In genomic region chr2:109033171-109033570, GRCh38 we compare ENCODE assay signal across 25 cellular contexts. TPM values are rescaled to one million over a fixed set of nuclear protein-coding genes. Genes with fewer than 3 reads are reported as not detected.
DNase-seq lines count a peak whose midpoint lies in the region; ATAC-seq and TF ChIP-seq lines count a peak whose summit lies in the region.
"Had no signal": no experiment of that assay in that cellular context is flagged by ENCODE, and none has a peak within 500 bp of the region (broad histone marks: within the 10 kb centered on the region; RNA-seq: fewer than 3 reads in every experiment).

No MANE protein-coding gene starts in this region.

- CTCF ChIA-PET in activated naive CD4-positive, alpha-beta T cell treated with anti-CD3 and anti-CD28 coated beads, Interleukin-2, amount 10 ng/mL, durations not matched to agents 7 days and 5 days (lab: Charles Lee) = interaction anchor here (0.8 to 1.6 kb wide), 2 partner anchors 16 to 104 kb away, joined by 3 read pairs; no protein-coding TSS in a partner anchor

- peaks cover 5% of the 10 kb centered on the region for H3K9me3 Mint-ChIP-seq in activated naive CD4-positive, alpha-beta T cell treated with anti-CD3 and anti-CD28 coated beads, Interleukin-2, amount 10 ng/mL, durations not matched to agents 7 days and 5 days

- no peak for TF ChIP-seq POLR2A in Peyer's patch (IDR thresholded peaks at IDR 0.05)

- no peaks in the 10 kb centered on the region for H3K27me3 Mint-ChIP-seq in activated naive CD4-positive, alpha-beta T cell treated with anti-CD3 and anti-CD28 coated beads, Interleukin-2, amount 10 ng/mL, durations not matched to agents 7 days and 5 days

- no peak for DNase-seq in activated naive CD4-positive, alpha-beta T cell treated with anti-CD3 and anti-CD28 coated beads, Interleukin-2, amount 10 ng/mL, durations not matched to agents 7 days and 5 days
- no peak for DNase-seq in activated naive CD4-positive, alpha-beta T cell treated with Interleukin-2 at 50 U/mL for 16 hours
- DNase-seq in Peyer's patch (no peak), NCI-H1436 (lab: John Stamatoyannopoulos, UW) (no peak)
- DNase-seq in effector memory CD4-positive, alpha-beta T cell = no peak
- DNase-seq: activated CD4-positive, alpha-beta T cell treated with anti-CD3 and anti-CD28 coated beads for 1 hour; body of pancreas; effector CD4-positive, alpha-beta T cell; esophagus squamous epithelium; gastrocnemius medialis; islet precursor cell; MV-4-11; NCI-H187 treated with DMSO at 0.1 percent for 48 hours; NCI-H2227 treated with DMSO at 0.1 percent for 48 hours; NCI-H774; nucleus accumbens; stimulated activated CD4-positive, alpha-beta T cell treated with anti-CD3 and anti-CD28 coated beads, Interleukin-2, amount 100 ng/mL, for 48 hours had no signal

- peak overlapping the region; percentile 65 to 77 (median 74) for H3K27ac ChIP-seq in Peyer's patch
- H3K27ac ChIP-seq in effector memory CD4-positive, alpha-beta T cell (ENCODE audit: insufficient read depth, low read length, poor library complexity, severe bottlenecking) = peak overlapping the region; percentile 66
- peak overlapping the region; percentile 99 for H3K27ac ChIP-seq in thymus (ENCODE audit: low read depth)
- H3K27ac ChIP-seq: body of pancreas, gastrocnemius medialis, KMS-11, thoracic aorta had no signal

- peak overlapping the region; percentile 73 for H3K4me3 Mint-ChIP-seq in activated naive CD4-positive, alpha-beta T cell treated with anti-CD3 and anti-CD28 coated beads, Interleukin-2, amount 10 ng/mL, durations not matched to agents 7 days and 5 days

- no peak overlapping the region for H3K4me3 ChIP-seq in Peyer's patch
- no peak overlapping the region for H3K4me3 ChIP-seq in effector memory CD4-positive, alpha-beta T cell (ENCODE audit: insufficient read depth, low read depth, low read length, poor library complexity, severe bottlenecking)
- H3K4me3 ChIP-seq in thymus (ENCODE audit: low read length) = no peak overlapping the region
- H3K4me3 ChIP-seq: body of pancreas, gastrocnemius medialis, smooth muscle cell, thoracic aorta had no signal

- H3K36me3 ChIP-seq in Peyer's patch (no peaks in the 10 kb centered on the region), thymus (ENCODE audit: control insufficient read depth, insufficient read depth) (no peaks in the 10 kb centered on the region)
- no peaks in the 10 kb centered on the region for H3K36me3 ChIP-seq in effector memory CD4-positive, alpha-beta T cell (ENCODE audit: control insufficient read depth, insufficient read depth, low read length)
- H3K36me3 ChIP-seq: esophagus squamous epithelium, gastrocnemius medialis, thoracic aorta had no signal

- no peak for TF ChIP-seq CTCF in Peyer's patch (IDR thresholded peaks at IDR 0.05)

- H3K9me3 ChIP-seq in Peyer's patch (no peaks in the 10 kb centered on the region), thymus (ENCODE audit: control insufficient read depth) (no peaks in the 10 kb centered on the region)
- no peaks in the 10 kb centered on the region for H3K9me3 ChIP-seq in effector memory CD4-positive, alpha-beta T cell (ENCODE audit: control insufficient read depth, low read length)
- H3K9me3 ChIP-seq: body of pancreas, esophagus squamous epithelium, gastrocnemius medialis, thoracic aorta had no signal

- 98% methylated on average over 6 of the region's 6 CpGs for WGBS in thymus

- peak overlapping the region; percentile 97 for H3K27ac Mint-ChIP-seq in activated naive CD4-positive, alpha-beta T cell treated with anti-CD3 and anti-CD28 coated beads, Interleukin-2, amount 10 ng/mL, durations not matched to agents 7 days and 5 days

- ATAC-seq in GM19463 (IDR thresholded peaks at IDR 0.05; ENCODE audit: unreplicated experiment) = no peak
- ATAC-seq in HG03280 (IDR thresholded peaks at IDR 0.05; ENCODE audit: unreplicated experiment) = no peak
- ATAC-seq: body of pancreas, gastrocnemius medialis, HCT116 had no signal

- no peaks in the 10 kb centered on the region for H3K27me3 ChIP-seq in Peyer's patch
- H3K27me3 ChIP-seq in effector memory CD4-positive, alpha-beta T cell (replicated peaks; ENCODE audit: control insufficient read depth, insufficient read depth, low read length, poor library complexity, severe bottlenecking) = no peaks in the 10 kb centered on the region
- no peaks in the 10 kb centered on the region for H3K27me3 ChIP-seq in thymus (ENCODE audit: control insufficient read depth, insufficient read depth)
- H3K27me3 ChIP-seq: body of pancreas had no signal

- peaks cover 54% of the 10 kb centered on the region for H3K4me1 Mint-ChIP-seq in activated naive CD4-positive, alpha-beta T cell treated with anti-CD3 and anti-CD28 coated beads, Interleukin-2, amount 10 ng/mL, durations not matched to agents 7 days and 5 days

- H3K36me3 Mint-ChIP-seq in activated naive CD4-positive, alpha-beta T cell treated with anti-CD3 and anti-CD28 coated beads, Interleukin-2, amount 10 ng/mL, durations not matched to agents 7 days and 5 days = peaks cover 14% of the 10 kb centered on the region

- H3K4me1 ChIP-seq in Peyer's patch (peaks cover 0 to 5% (median 0%) of the 10 kb centered on the region in 4 donors), thymus (ENCODE audit: control insufficient read depth, insufficient read depth, low read length) (peaks cover 29% of the 10 kb centered on the region)
- H3K4me1 ChIP-seq in effector memory CD4-positive, alpha-beta T cell (ENCODE audit: control insufficient read depth, insufficient read depth, low read length, poor library complexity, severe bottlenecking) = peaks cover 43% of the 10 kb centered on the region

RNA-seq across cellular contexts. Expression of gene EDAR, which starts 44.2 kb away (rescaled TPM):
- total RNA-seq in Peyer's patch = 1 to 10 TPM in 1 of 4 donors, under 1 TPM in 2, not detected in 1; 0.38 to 5.0 (median 0.88) TPM
- 1.3 TPM for polyA plus RNA-seq in thymus
- total RNA-seq: body of pancreas, gastrocnemius medialis, HT1080, thoracic aorta had no signal
- polyA plus RNA-seq: smooth muscle cell had no signal
